In genomic region chr3:190531406-190531805, GRCh38 we compare ENCODE assay signal across 23 cellular contexts.
"Had no signal": no experiment of that assay in that cellular context is flagged by ENCODE, and none has a peak within 500 bp of the region (broad histone marks: within the 10 kb centered on the region; RNA-seq: fewer than 3 reads in every experiment).

No MANE protein-coding gene starts in this region.

- DNase-seq: activated CD4-positive, alpha-beta T cell treated with anti-CD3 and anti-CD28 coated beads for 1 hour; activated CD8-positive, alpha-beta memory T cell treated with anti-CD3 and anti-CD28 coated beads for 24 hours; activated CD8-positive, alpha-beta memory T cell treated with anti-CD3 and anti-CD28 coated beads, Interleukin-2, amount 50 U/mL, for 4 hours; activated T-cell treated with anti-CD3 and anti-CD28 coated beads, Interleukin-2, amount 50 U/mL, for 24 hours; colonic mucosa; dorsolateral prefrontal cortex; effector memory CD8-positive, alpha-beta T cell; head of caudate nucleus; hypothalamus; naive thymus-derived CD4-positive, alpha-beta T cell; occipital lobe; posterior cingulate gyrus; right lobe of liver; stimulated activated CD4-positive, alpha-beta T cell treated with anti-CD3 and anti-CD28 coated beads, Interleukin-2, amount 100 ng/mL, for 24 hours; stimulated activated naive CD8-positive, alpha-beta T cell treated with anti-CD3 and anti-CD28 coated beads, Interleukin-15, amount 100 ng/mL, for 72 hours; T-helper 1 cell had no signal

- H3K9me3 ChIP-seq: ascending aorta, colonic mucosa, gastroesophageal sphincter, right lobe of liver, tibial nerve had no signal

- H3K27ac ChIP-seq: ascending aorta, colonic mucosa, gastroesophageal sphincter, right lobe of liver, tibial nerve had no signal

- ATAC-seq: activated naive CD4-positive, alpha-beta T cell treated with anti-CD3 and anti-CD28 coated beads, Interleukin-2, amount 50 U/mL, for 72 hours; activated T-helper 17 cell treated with anti-CD3 and anti-CD28 coated beads, Interleukin-2, amount 50 U/mL, for 72 hours; effector memory CD8-positive, alpha-beta T cell; gastroesophageal sphincter; naive thymus-derived CD4-positive, alpha-beta T cell; right lobe of liver; stimulated activated effector memory CD8-positive, alpha-beta T cell treated with anti-CD3 and anti-CD28 coated beads, Interleukin-12 subunit alpha, Interleukin-12 subunit beta, amount 100 ng/mL, for 72 hours; stimulated activated naive CD8-positive, alpha-beta T cell treated with anti-CD3 and anti-CD28 coated beads, Interleukin-15, amount 100 ng/mL, for 72 hours had no signal

- H3K4me3 ChIP-seq: ascending aorta, colonic mucosa, dorsolateral prefrontal cortex, gastroesophageal sphincter, right lobe of liver, skin epidermis, tibial nerve had no signal

- H3K36me3 ChIP-seq: ascending aorta, colonic mucosa, gastroesophageal sphincter, tibial nerve had no signal

- H3K4me1 ChIP-seq: colonic mucosa had no signal

- H3K27me3 ChIP-seq: ascending aorta, colonic mucosa, dorsolateral prefrontal cortex, gastroesophageal sphincter, right lobe of liver, tibial nerve had no signal
